Comparison of ENCODE assay signal across 19 cellular contexts in genomic region chr16:48892884-48893283, GRCh38.
"Had no signal": no experiment of that assay in that cellular context is flagged by ENCODE, and none has a peak within 500 bp of the region (broad histone marks: within the 10 kb centered on the region; RNA-seq: fewer than 3 reads in every experiment).

No MANE protein-coding gene starts in this region.

- H3K36me3 ChIP-seq: cardiac muscle cell, heart right ventricle, lower lobe of right lung, tibial nerve had no signal

- H3K4me1 ChIP-seq: heart right ventricle, lower lobe of right lung, parathyroid adenoma, tibial nerve had no signal

- H3K4me3 ChIP-seq: cardiac muscle cell, heart right ventricle, lower lobe of right lung, tibial nerve had no signal

- H3K79me2 ChIP-seq: parathyroid adenoma had no signal

- H3K9ac ChIP-seq: parathyroid adenoma had no signal

- H3K9me3 ChIP-seq: heart right ventricle, lower lobe of right lung, tibial nerve had no signal

- H3K27me3 ChIP-seq: tibial nerve had no signal

- ATAC-seq: activated CD4-positive, CD25-positive, alpha-beta regulatory T cell treated with anti-CD3 and anti-CD28 coated beads, Interleukin-2, amount 50 U/mL, for 24 hours; activated naive CD8-positive, alpha-beta T cell treated with anti-CD3 and anti-CD28 coated beads, Interleukin-2, amount 50 U/mL, for 24 hours; heart right ventricle; lower lobe of right lung; right cardiac atrium; stimulated activated naive CD8-positive, alpha-beta T cell treated with anti-CD3 and anti-CD28 coated beads, Interleukin-15, amount 100 ng/mL, for 72 hours had no signal

- DNase-seq: activated CD4-positive, alpha-beta memory T cell treated with anti-CD3 and anti-CD28 coated beads, Interleukin-2, amount 10 ng/mL, durations not matched to agents 7 days and 5 days; activated CD4-positive, alpha-beta T cell treated with anti-CD3 and anti-CD28 coated beads, Interleukin-2, amount 10 ng/mL, durations not matched to agents 24 days and 14 days; activated gamma-delta T cell; activated naive CD4-positive, alpha-beta T cell treated with anti-CD3 and anti-CD28 coated beads, Interleukin-2, amount 50 U/mL, for 16 hours; activated naive CD8-positive, alpha-beta T cell treated with anti-CD3 and anti-CD28 coated beads, Interleukin-2, amount 50 U/mL, for 24 hours; cortex of kidney; heart right ventricle; lower lobe of right lung; naive B cell; nucleus accumbens; right cardiac atrium; stimulated activated CD4-positive, alpha-beta T cell treated with anti-CD3 and anti-CD28 coated beads, Interleukin-12 subunit alpha, Interleukin-12 subunit beta, amount 100 ng/mL, for 4 hours; stimulated activated naive CD8-positive, alpha-beta T cell treated with anti-CD3 and anti-CD28 coated beads, Interleukin-15, amount 100 ng/mL, for 72 hours had no signal

- FAIRE-seq: keratinocyte, urothelium cell line had no signal

- H2AFZ ChIP-seq: parathyroid adenoma had no signal

- H3K27ac ChIP-seq: cardiac muscle cell, heart right ventricle, lower lobe of right lung, parathyroid adenoma, tibial nerve had no signal
